In genomic region chr21:45511661-45512431, GRCh38 we compare ENCODE assay signal across 2 cellular contexts.
TF ChIP-seq lines count a peak whose summit lies in the region.

No MANE protein-coding gene starts in this region.

TF ChIP-seq in HEK293, 187 proteins besides CTCF, POLR2A, EP300 and RAD21:
- TF ChIP-seq ZNF133 (tag by site-specific recombination; IDR thresholded peaks at IDR 0.05) (no peak), ZIC2 (tag by site-specific recombination; IDR thresholded peaks at IDR 0.05) (peak; percentile 91), ZNF404 (tag by site-specific recombination; IDR thresholded peaks at IDR 0.05) (no peak), ZFHX2 (tag by site-specific recombination; conservative IDR thresholded peaks at IDR 0.05) (peak; percentile 7; the same call in 1 of the 2 replicates), ZNF560 (tag by site-specific recombination; IDR thresholded peaks at IDR 0.05; ENCODE audit: borderline replicate concordance) (no peak), ZNF549 (tag by site-specific recombination; IDR thresholded peaks at IDR 0.05) (no peak), ZNF830 (tag by site-specific recombination; IDR thresholded peaks at IDR 0.05; ENCODE audit: low read depth) (no peak), ZSCAN18 (tag by site-specific recombination; IDR thresholded peaks at IDR 0.05) (no peak), GLIS2 (tag by site-specific recombination; IDR thresholded peaks at IDR 0.05) (0 out of 2 replicates have a peak, but pooled peaks have one; percentile 38), ZNF121 (tag by site-specific recombination; IDR thresholded peaks at IDR 0.05) (no peak)
TF ChIP-seq in HEK293: peak in this region for 3.

TF ChIP-seq in H1, 55 proteins besides CTCF, POLR2A, EP300 and RAD21:
- TF ChIP-seq CBX8 (IDR thresholded peaks at IDR 0.05; ENCODE audit: borderline replicate concordance, low read depth, low read length) (no peak), POLR2AphosphoS5 (IDR thresholded peaks at IDR 0.05; ENCODE audit: low read depth, low read length) (peak; percentile 67; the same call in 1 of the 2 replicates), KDM4A (IDR thresholded peaks at IDR 0.05; ENCODE audit: low read depth, low read length, severe bottlenecking) (no peak)
TF ChIP-seq in H1: peak in this region for 1.
